8 cellular contexts compared by ENCODE assay signal in genomic region chr7:74890158-74891123, GRCh38. TPM values are rescaled to one million over a fixed set of nuclear protein-coding genes. Genes with fewer than 3 reads are reported as not detected.
A peak's percentile ranks its signal among the peaks of the same experiment; 100 is the strongest.
DNase-seq lines count a peak whose midpoint lies in the region; ATAC-seq and FAIRE-seq lines count a peak whose summit lies in the region.
"Not testable (repeated sequence)": the region's sequence is repeated elsewhere in the genome, so short reads cannot be mapped to it uniquely, and the experiment has no call there.

No MANE protein-coding gene starts in this region.

- peak; percentile 88 for FAIRE-seq in endometrium (lab: Jason Lieb, UNC)

- not testable (repeated sequence) for H3K27me3 ChIP-seq in CD4-positive, CD25-positive, alpha-beta regulatory T cell (ENCODE audit: control insufficient read depth, insufficient read depth, low read length)

- not testable (repeated sequence) for H3K9me3 ChIP-seq in CD4-positive, CD25-positive, alpha-beta regulatory T cell (ENCODE audit: control insufficient read depth in 2 of 2, low read length in 2 of 2)

- DNase-seq in CD4-positive, CD25-positive, alpha-beta regulatory T cell, result peak; percentile 67 to 83 (median 82)
- DNase-seq in KG1 (lab: John Stamatoyannopoulos, UW) (peak; percentile 31), OCI-M2 (lab: John Stamatoyannopoulos, UW; ENCODE audit: unreplicated experiment) (peak; percentile 13), activated T-cell treated with anti-CD3 and anti-CD28 coated beads for 1 hour (ENCODE audit: low read depth) (peak; percentile 61), mesenteric fat pad (ENCODE audit: low spot score) (peak; percentile 94)
- peak; percentile 31 to 65 (median 58) for DNase-seq in stimulated activated CD4-positive, alpha-beta T cell treated with anti-CD3 and anti-CD28 coated beads, TNF-alpha, amount 100 ng/mL, for 1 hour (ENCODE audit: low read depth in 3 of 3, low spot score in 1 of 3)

- not testable (repeated sequence) for H3K36me3 ChIP-seq in CD4-positive, CD25-positive, alpha-beta regulatory T cell (ENCODE audit: control insufficient read depth, insufficient read depth, low read length)

- not testable (repeated sequence) for H3K4me3 ChIP-seq in CD4-positive, CD25-positive, alpha-beta regulatory T cell (ENCODE audit: low read depth, low read length)

- H3K27ac Mint-ChIP-seq in CD4-positive, CD25-positive, alpha-beta regulatory T cell, result peak overlapping the region in 2 of 3 donors; percentile 76 to 87

- H3K9me3 Mint-ChIP-seq in CD4-positive, CD25-positive, alpha-beta regulatory T cell, result not testable (repeated sequence)

- peak overlapping the region; percentile 33 for H3K27ac ChIP-seq in CD4-positive, CD25-positive, alpha-beta regulatory T cell (ENCODE audit: insufficient read depth, low read length, poor library complexity, severe bottlenecking)

- H3K4me1 ChIP-seq in CD4-positive, CD25-positive, alpha-beta regulatory T cell (ENCODE audit: control insufficient read depth, insufficient read depth, low read length, poor library complexity, severe bottlenecking), result not testable (repeated sequence)

- H3K4me1 Mint-ChIP-seq in CD4-positive, CD25-positive, alpha-beta regulatory T cell, result not testable (repeated sequence)

- peak; percentile 72 to 73 for ATAC-seq in CD4-positive, CD25-positive, alpha-beta regulatory T cell (ENCODE audit: low read depth in 2 of 2)
- ATAC-seq in GM21576 (IDR thresholded peaks at IDR 0.05; ENCODE audit: unreplicated experiment), result peak; percentile 60

- H3K4me3 Mint-ChIP-seq in CD4-positive, CD25-positive, alpha-beta regulatory T cell, result peak overlapping the region; percentile 83 to 87 (median 86)

- H3K36me3 Mint-ChIP-seq in CD4-positive, CD25-positive, alpha-beta regulatory T cell, result not testable (repeated sequence)

- not testable (repeated sequence) for H3K27me3 Mint-ChIP-seq in CD4-positive, CD25-positive, alpha-beta regulatory T cell

RNA-seq across cellular contexts. Expression of gene GTF2IRD2, which starts 39.0 kb away (rescaled TPM):
- 10.4 TPM for total RNA-seq in CD4-positive, CD25-positive, alpha-beta regulatory T cell
- 10 to 100 TPM in 3 of 4 donors, 1 to 10 TPM in 1; 9.5 to 18.8 (median 14.6) TPM for polyA plus RNA-seq in CD4-positive, CD25-positive, alpha-beta regulatory T cell
- total RNA-seq in mesenteric fat pad, result 26.8 TPM

Comparison
In these comparisons a context has a peak if more than half of its experiments do, and no peak if none do; other contexts are left out.
1. DNase-seq: peak in every context shown above with its lines; median percentile 94 in mesenteric fat pad; 82 in CD4-positive, CD25-positive, alpha-beta regulatory T cell; 61 in activated T-cell treated with anti-CD3 and anti-CD28 coated beads for 1 hour; 58 in stimulated activated CD4-positive, alpha-beta T cell treated with anti-CD3 and anti-CD28 coated beads, TNF-alpha, amount 100 ng/mL, for 1 hour; 31 in KG1; 13 in OCI-M2.